ENCODE assay signal across 18 cellular contexts in the genomic region with DNA sequence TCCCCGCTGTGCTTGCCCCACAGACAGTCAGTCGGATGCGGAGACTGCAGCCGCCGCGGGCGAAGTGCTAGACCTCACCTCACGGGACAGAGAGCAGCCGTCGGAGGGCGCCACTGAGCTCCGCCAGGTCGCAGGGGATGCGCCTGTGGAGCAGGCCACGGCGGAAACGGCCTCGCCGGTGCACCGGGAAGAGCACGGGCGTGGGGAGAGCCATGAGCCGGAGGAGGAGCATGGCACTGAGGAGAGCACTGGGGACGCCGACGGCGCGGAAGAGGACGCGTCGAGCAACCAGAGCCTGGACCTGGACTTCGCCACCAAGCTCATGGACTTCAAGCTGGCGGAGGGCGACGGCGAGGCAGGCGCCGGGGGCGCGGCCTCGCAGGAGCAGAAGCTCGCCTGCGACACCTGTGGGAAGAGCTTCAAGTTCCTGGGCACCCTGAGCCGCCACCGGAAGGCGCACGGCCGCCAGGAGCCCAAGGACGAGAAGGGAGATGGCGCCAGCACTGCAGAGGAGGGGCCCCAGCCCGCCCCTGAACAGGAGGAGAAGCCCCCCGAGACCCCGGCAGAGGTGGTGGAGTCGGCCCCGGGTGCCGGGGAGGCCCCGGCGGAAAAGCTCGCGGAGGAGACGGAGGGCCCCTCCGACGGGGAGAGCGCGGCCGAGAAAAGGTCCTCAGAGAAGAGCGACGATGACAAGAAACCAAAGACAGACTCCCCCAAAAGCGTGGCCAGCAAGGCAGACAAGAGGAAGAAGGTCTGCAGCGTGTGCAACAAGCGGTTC.
DNase-seq lines count a peak whose midpoint lies in the region; TF ChIP-seq lines count a peak whose summit lies in the region.
"Had no signal": no experiment of that assay in that cellular context is flagged by ENCODE, and none has a peak within 500 bp of the region (broad histone marks: within the 10 kb centered on the region; RNA-seq: fewer than 3 reads in every experiment).

No MANE protein-coding gene starts in this region.

- H3K27me3 Mint-ChIP-seq in H9 (ENCODE audit: low read depth): no peaks in the 10 kb centered on the region
- H3K27me3 Mint-ChIP-seq in dendritic cell treated with granulocyte-macrophage colony-stimulating factor and Interleukin-4, amounts not matched to agents 40 ng/mL and 50 ng/mL, for 4 days: no peaks in the 10 kb centered on the region

- TF ChIP-seq EP300 in SK-N-SH (IDR thresholded peaks at IDR 0.05; ENCODE audit: borderline replicate concordance in 1 of 2, low read depth in 1 of 2, low read length in 1 of 2) (no peak), stomach (IDR thresholded peaks at IDR 0.05) (no peak)

- no peak overlapping the region for H2BK5ac ChIP-seq in H9 (ENCODE audit: insufficient read length, low read length)

- no peaks in the 10 kb centered on the region for H3K27me3 ChIP-seq in H9 (ENCODE audit: insufficient read depth, low read length)
- H3K27me3 ChIP-seq in SK-N-SH (ENCODE audit: insufficient read depth): no peaks in the 10 kb centered on the region
- H3K27me3 ChIP-seq in stomach: no peaks in the 10 kb centered on the region
- H3K27me3 ChIP-seq: BLaER1 treated with 17β-estradiol and CSF1 and Interleukin-3, amounts not matched to agents 10 nM and 100 nM had no signal

- H3K18ac ChIP-seq in H9 (ENCODE audit: insufficient read length, low read depth, low read length): no peak overlapping the region

- peaks cover 7 to 33% of the 10 kb centered on the region in 2 experiments for H3K36me3 ChIP-seq in SK-N-SH (replicated peaks in 1 of 2; ENCODE audit: control insufficient read depth in 1 of 2, insufficient read depth in 2 of 2, low read length in 1 of 2)
- H3K36me3 ChIP-seq in stomach: peaks cover 57 to 78% (median 69%) of the 10 kb centered on the region in 4 donors

- H3K9me3 ChIP-seq in H9 (ENCODE audit: control insufficient read depth, low read depth, low read length) (no peaks in the 10 kb centered on the region), SK-N-SH (no peaks in the 10 kb centered on the region), stomach (no peaks in the 10 kb centered on the region)
- H3K9me3 ChIP-seq: BLaER1 treated with 17β-estradiol and CSF1 and Interleukin-3, amounts not matched to agents 10 nM and 100 nM had no signal

- no peak overlapping the region for H3K4ac ChIP-seq in H9 (ENCODE audit: low read depth, low read length)

- no peak overlapping the region for H3K56ac ChIP-seq in H9 (ENCODE audit: insufficient read length, low read depth, low read length)

- H3K4me1 ChIP-seq in H9 (ENCODE audit: insufficient read depth, low read length) (peaks cover 12% of the 10 kb centered on the region), SK-N-SH (ENCODE audit: control insufficient read depth in 1 of 2, insufficient read depth in 2 of 2, low read depth in 1 of 2, low read length in 1 of 2) (peaks cover 0 to 13% of the 10 kb centered on the region in 2 experiments; a peak in 2 of 4 replicates), stomach (peaks cover 20 to 42% (median 23%) of the 10 kb centered on the region in 4 donors)

- TF ChIP-seq RAD21 in SK-N-SH (IDR thresholded peaks at IDR 0.05; ENCODE audit: low read length): no peak

- no peak overlapping the region for H4K8ac ChIP-seq in H9 (replicated peaks; ENCODE audit: insufficient read length, low read depth, low read length)

- no peak overlapping the region for H4K5ac ChIP-seq in H9 (ENCODE audit: insufficient read length, low read depth, low read length)

- H4K91ac ChIP-seq in H9 (ENCODE audit: insufficient read length, low read depth, low read length): no peak overlapping the region

- H2BK120ac ChIP-seq in H9 (ENCODE audit: low read depth, low read length, poor library complexity, severe bottlenecking): no peak overlapping the region

- H3K36me3 Mint-ChIP-seq in H9 (ENCODE audit: insufficient read depth in 1 of 3, low read depth in 3 of 3): peaks cover 8 to 20% (median 19%) of the 10 kb centered on the region in 3 experiments; a peak in 6 of 7 replicates
- H3K36me3 Mint-ChIP-seq in dendritic cell treated with granulocyte-macrophage colony-stimulating factor and Interleukin-4, amounts not matched to agents 40 ng/mL and 50 ng/mL, for 4 days (ENCODE audit: low read depth): peaks cover 95% of the 10 kb centered on the region

- H3K9ac ChIP-seq in H9 (ENCODE audit: extremely low read depth, insufficient read length, low read length): no peak overlapping the region
- no peak overlapping the region for H3K9ac ChIP-seq in SK-N-SH
- H3K9ac ChIP-seq: BLaER1 treated with 17β-estradiol and CSF1 and Interleukin-3, amounts not matched to agents 10 nM and 100 nM; KMS-11 had no signal

- H3K9me2 ChIP-seq in SK-N-SH: no peaks in the 10 kb centered on the region

- H3K4me3 Mint-ChIP-seq in H9: no peak overlapping the region
- no peak overlapping the region for H3K4me3 Mint-ChIP-seq in dendritic cell treated with granulocyte-macrophage colony-stimulating factor and Interleukin-4, amounts not matched to agents 40 ng/mL and 50 ng/mL, for 4 days

- no peak overlapping the region for H3K23ac ChIP-seq in H9 (ENCODE audit: insufficient read length, low read depth, low read length)

- TF ChIP-seq CTCF in 22Rv1 (IDR thresholded peaks at IDR 0.05) (peak; percentile 28; the same call in 1 of the 2 replicates), H9 (conservative IDR thresholded peaks at IDR 0.05) (peak; percentile 51), SK-N-SH (IDR thresholded peaks at IDR 0.05) (no peak), GM10266 (IDR thresholded peaks at IDR 0.05; ENCODE audit: control insufficient read depth, insufficient read depth, low read depth, missing control alignments) (no peak), stomach (IDR thresholded peaks at IDR 0.05) (no peak)

- no peaks in the 10 kb centered on the region for H3K23me2 ChIP-seq in H9 (ENCODE audit: insufficient read length, low read depth, low read length, poor library complexity, severe bottlenecking)

- intact Hi-C loops in dendritic cell treated with granulocyte-macrophage colony-stimulating factor and Interleukin-4, amounts not matched to agents 40 ng/mL and 50 ng/mL, for 4 days (cut with micrococcal nuclease): loop anchor here (10.0 kb wide), 2 partner anchors 462 to 522 kb away; no protein-coding TSS in a partner anchor
- intact Hi-C loops in stomach (cut with DNase I; ENCODE audit: low total_unique reads): no loop called here

- WGBS in H9 (ENCODE audit: extremely low coverage, insufficient read length, low lambda C conversion rate): no CpG with 5 or more reads among the region's 71 CpGs
- WGBS in SK-N-SH (ENCODE audit: low lambda C conversion rate): 86% methylated on average over 59 of the region's 71 CpGs
- WGBS in stomach, 5 donors: 94 to 95% (median 95%) methylated on average over 56 to 71 of the region's 71 CpGs

- H3T11ph ChIP-seq in H9 (ENCODE audit: low read length): no peak overlapping the region

- no peak overlapping the region for H3K14ac ChIP-seq in H9 (ENCODE audit: insufficient read depth, low read length)

- H2AFZ ChIP-seq in H9 (ENCODE audit: low read length) (no peak overlapping the region), SK-N-SH (ENCODE audit: low read depth) (no peak overlapping the region)
- H2AFZ ChIP-seq: PC-9 had no signal

- H3K9me3 Mint-ChIP-seq in H9: no peaks in the 10 kb centered on the region; a peak in 1 of 5 replicates
- no peaks in the 10 kb centered on the region for H3K9me3 Mint-ChIP-seq in dendritic cell treated with granulocyte-macrophage colony-stimulating factor and Interleukin-4, amounts not matched to agents 40 ng/mL and 50 ng/mL, for 4 days

- H2BK12ac ChIP-seq in H9 (ENCODE audit: insufficient read length, low read depth, low read length): no peak overlapping the region

- TF ChIP-seq POLR2A in stomach (IDR thresholded peaks at IDR 0.05): no peak

- no peak overlapping the region for H2BK15ac ChIP-seq in H9 (ENCODE audit: low read depth, low read length)

- H3K4me1 Mint-ChIP-seq in H9: peaks cover 19 to 20% of the 10 kb centered on the region in 2 experiments
- H3K4me1 Mint-ChIP-seq in dendritic cell treated with granulocyte-macrophage colony-stimulating factor and Interleukin-4, amounts not matched to agents 40 ng/mL and 50 ng/mL, for 4 days (ENCODE audit: low read depth): peaks cover 63% of the 10 kb centered on the region

- H4K20me1 ChIP-seq in H9 (ENCODE audit: control insufficient read depth, insufficient read depth, insufficient read length): no peaks in the 10 kb centered on the region
- peaks cover 7% of the 10 kb centered on the region for H4K20me1 ChIP-seq in SK-N-SH (ENCODE audit: insufficient read depth)

- H3K27ac Mint-ChIP-seq in H9: no peak overlapping the region
- H3K27ac Mint-ChIP-seq in dendritic cell treated with granulocyte-macrophage colony-stimulating factor and Interleukin-4, amounts not matched to agents 40 ng/mL and 50 ng/mL, for 4 days: peak overlapping the region; percentile 30

- no peak overlapping the region for H3K27ac ChIP-seq in 22Rv1
- H3K27ac ChIP-seq in H9 (ENCODE audit: insufficient read length, low read depth, low read length): no peak overlapping the region
- H3K27ac ChIP-seq in SK-N-SH (ENCODE audit: low read depth in 2 of 2, low read length in 1 of 2): no peak overlapping the region
- no peak overlapping the region for H3K27ac ChIP-seq in stomach
- H3K27ac ChIP-seq: KMS-11, PC-9 had no signal

- no peak overlapping the region for H3K4me2 ChIP-seq in H9 (ENCODE audit: insufficient read depth, insufficient read length, low read length)
- no peak overlapping the region for H3K4me2 ChIP-seq in SK-N-SH
- H3K4me2 ChIP-seq: BLaER1 treated with 17β-estradiol and CSF1 and Interleukin-3, amounts not matched to agents 10 nM and 100 nM; KMS-11; PC-9 had no signal

- H3K79me2 ChIP-seq in H9 (ENCODE audit: insufficient read depth, low read length) (no peaks in the 10 kb centered on the region), SK-N-SH (ENCODE audit: insufficient read depth) (0 out of 2 replicates have a peak, but pooled peaks cover 2% of the 10 kb centered on the region)

- peaks cover 6% of the 10 kb centered on the region for H3F3A ChIP-seq in SK-N-SH (replicated peaks; ENCODE audit: insufficient read depth)

- no peaks in the 10 kb centered on the region for H3K79me1 ChIP-seq in H9 (ENCODE audit: insufficient read depth, low read depth, low read length, poor library complexity, severe bottlenecking)

- H3K4me3 ChIP-seq in SK-N-SH (ENCODE audit: low read depth in 2 of 2, low read length in 1 of 2) (no peak overlapping the region), stomach (no peak overlapping the region)
- H3K4me3 ChIP-seq: BLaER1 treated with 17β-estradiol and CSF1 and Interleukin-3, amounts not matched to agents 10 nM and 100 nM; PC-9 had no signal

- CTCF ChIA-PET in SK-N-SH (lab: Yijun Ruan, JAX): no interaction called here

- POLR2A ChIA-PET in SK-N-SH (lab: Yijun Ruan, JAX): no interaction called here

- H2AK5ac ChIP-seq in H9 (ENCODE audit: insufficient read length, low read length): no peak overlapping the region

- peak; percentile 79 for DNase-seq in H9
- peak; percentile 29 for DNase-seq in iPS-NIHi7 (ENCODE audit: extremely low spot score)
- no peak for DNase-seq in SK-N-SH
- DNase-seq in SIG-M5 treated with dmso at 0.1 percent for 504 hours (lab: John Stamatoyannopoulos, UW; ENCODE audit: unreplicated experiment): no peak
- no peak for DNase-seq in GM10266 (ENCODE audit: extremely low spot score)
- no peak for DNase-seq in stomach
- DNase-seq: DMS 273 treated with DMSO at 0.1 percent for 48 hours, EL, NCI-H1092, NCI-H146, NCI-H2081 treated with DMSO at 0.1 percent for 48 hours, NCI-H2227 treated with DMSO at 0.1 percent for 48 hours, NCI-H524, PC-9 had no signal

- H2BK20ac ChIP-seq in H9 (ENCODE audit: low read depth, low read length, poor library complexity, severe bottlenecking): no peak overlapping the region

Comparison
In these comparisons a context has a peak if more than half of its experiments do, and no peak if none do; other contexts are left out.
1. CTCF ChIP-seq: peak in 22Rv1 (single experiment) and H9 (single experiment); none in SK-N-SH (single experiment), GM10266 (single experiment) and stomach (0 of 7).
2. DNase-seq: peak in H9 (single experiment) and iPS-NIHi7 (single experiment); none in SK-N-SH (single experiment), SIG-M5 treated with dmso at 0.1 percent for 504 hours (single experiment), GM10266 (single experiment) and stomach (single experiment).